ENCODE assay signal across 1 cellular context in the genomic region with DNA sequence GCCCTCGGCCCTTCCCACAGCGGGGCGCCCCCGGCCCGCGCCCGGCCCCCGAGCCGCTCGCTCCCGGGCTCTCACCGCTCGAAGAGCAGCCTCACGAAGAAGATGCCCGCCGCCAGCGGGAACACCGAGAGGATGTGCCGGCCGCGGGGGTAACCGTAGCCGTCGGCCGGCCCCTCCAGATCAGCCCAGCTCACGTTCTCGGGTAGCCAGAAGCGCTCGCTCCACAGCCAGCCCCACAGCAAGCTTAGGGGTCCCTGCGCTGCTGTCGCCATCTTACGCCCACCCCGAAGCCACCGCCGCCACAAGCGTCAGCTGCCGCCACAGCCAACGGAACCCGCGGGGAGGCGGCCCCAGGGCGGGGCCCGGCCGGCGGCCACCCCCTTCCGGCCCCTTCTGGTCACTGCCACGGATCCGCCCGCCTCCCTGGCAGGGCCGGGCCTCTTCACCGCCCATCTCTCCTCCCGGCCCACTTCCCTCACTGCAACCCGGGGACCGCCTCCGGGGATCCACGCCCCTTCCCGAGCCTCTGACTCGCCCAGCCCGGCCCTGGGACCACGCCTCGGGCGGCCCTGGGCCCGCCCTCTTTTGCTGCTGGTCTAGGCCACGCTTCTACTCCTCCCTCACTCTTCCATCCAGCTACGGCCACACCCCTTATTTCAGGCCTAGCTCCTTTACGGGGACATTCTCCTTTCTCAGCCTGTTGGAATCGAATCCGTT.
TF ChIP-seq lines count a peak whose summit lies in the region.

A gene with protein sequence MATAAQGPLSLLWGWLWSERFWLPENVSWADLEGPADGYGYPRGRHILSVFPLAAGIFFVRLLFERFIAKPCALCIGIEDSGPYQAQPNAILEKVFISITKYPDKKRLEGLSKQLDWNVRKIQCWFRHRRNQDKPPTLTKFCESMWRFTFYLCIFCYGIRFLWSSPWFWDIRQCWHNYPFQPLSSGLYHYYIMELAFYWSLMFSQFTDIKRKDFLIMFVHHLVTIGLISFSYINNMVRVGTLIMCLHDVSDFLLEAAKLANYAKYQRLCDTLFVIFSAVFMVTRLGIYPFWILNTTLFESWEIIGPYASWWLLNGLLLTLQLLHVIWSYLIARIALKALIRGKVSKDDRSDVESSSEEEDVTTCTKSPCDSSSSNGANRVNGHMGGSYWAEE (minus strand): TSS at position 344 of the 717 bp plus-strand sequence. CDS start 72 bp downstream, at position 272.

TF ChIP-seq in HepG2, 621 proteins besides CTCF, POLR2A, EP300 and RAD21 (continued from another document and continues in another):
- TF ChIP-seq, protein P1, sequence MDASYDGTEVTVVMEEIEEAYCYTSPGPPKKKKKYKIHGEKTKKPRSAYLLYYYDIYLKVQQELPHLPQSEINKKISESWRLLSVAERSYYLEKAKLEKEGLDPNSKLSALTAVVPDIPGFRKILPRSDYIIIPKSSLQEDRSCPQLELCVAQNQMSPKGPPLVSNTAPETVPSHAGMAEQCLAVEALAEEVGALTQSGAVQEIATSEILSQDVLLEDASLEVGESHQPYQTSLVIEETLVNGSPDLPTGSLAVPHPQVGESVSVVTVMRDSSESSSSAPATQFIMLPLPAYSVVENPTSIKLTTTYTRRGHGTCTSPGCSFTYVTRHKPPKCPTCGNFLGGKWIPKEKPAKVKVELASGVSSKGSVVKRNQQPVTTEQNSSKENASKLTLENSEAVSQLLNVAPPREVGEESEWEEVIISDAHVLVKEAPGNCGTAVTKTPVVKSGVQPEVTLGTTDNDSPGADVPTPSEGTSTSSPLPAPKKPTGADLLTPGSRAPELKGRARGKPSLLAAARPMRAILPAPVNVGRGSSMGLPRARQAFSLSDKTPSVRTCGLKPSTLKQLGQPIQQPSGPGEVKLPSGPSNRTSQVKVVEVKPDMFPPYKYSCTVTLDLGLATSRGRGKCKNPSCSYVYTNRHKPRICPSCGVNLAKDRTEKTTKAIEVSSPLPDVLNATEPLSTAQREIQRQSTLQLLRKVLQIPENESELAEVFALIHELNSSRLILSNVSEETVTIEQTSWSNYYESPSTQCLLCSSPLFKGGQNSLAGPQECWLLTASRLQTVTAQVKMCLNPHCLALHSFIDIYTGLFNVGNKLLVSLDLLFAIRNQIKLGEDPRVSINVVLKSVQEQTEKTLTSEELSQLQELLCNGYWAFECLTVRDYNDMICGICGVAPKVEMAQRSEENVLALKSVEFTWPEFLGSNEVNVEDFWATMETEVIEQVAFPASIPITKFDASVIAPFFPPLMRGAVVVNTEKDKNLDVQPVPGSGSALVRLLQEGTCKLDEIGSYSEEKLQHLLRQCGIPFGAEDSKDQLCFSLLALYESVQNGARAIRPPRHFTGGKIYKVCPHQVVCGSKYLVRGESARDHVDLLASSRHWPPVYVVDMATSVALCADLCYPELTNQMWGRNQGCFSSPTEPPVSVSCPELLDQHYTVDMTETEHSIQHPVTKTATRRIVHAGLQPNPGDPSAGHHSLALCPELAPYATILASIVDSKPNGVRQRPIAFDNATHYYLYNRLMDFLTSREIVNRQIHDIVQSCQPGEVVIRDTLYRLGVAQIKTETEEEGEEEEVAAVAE (CRISPR knock-in tag; IDR thresholded peaks at IDR 0.05; ENCODE audit: borderline replicate concordance), result 0 out of 2 replicates have a peak, but pooled peaks have one; percentile 14
- TF ChIP-seq ZNF567 (CRISPR knock-in tag; IDR thresholded peaks at IDR 0.05; ENCODE audit: borderline replicate concordance), result no peak
- TF ChIP-seq ZNF556 (CRISPR knock-in tag; IDR thresholded peaks at IDR 0.05; ENCODE audit: borderline replicate concordance), result no peak
- peak; percentile 9; the same call in 1 of the 2 replicates for TF ChIP-seq TARDBP (CRISPR knock-in tag; IDR thresholded peaks at IDR 0.05)
- TF ChIP-seq, protein P2, sequence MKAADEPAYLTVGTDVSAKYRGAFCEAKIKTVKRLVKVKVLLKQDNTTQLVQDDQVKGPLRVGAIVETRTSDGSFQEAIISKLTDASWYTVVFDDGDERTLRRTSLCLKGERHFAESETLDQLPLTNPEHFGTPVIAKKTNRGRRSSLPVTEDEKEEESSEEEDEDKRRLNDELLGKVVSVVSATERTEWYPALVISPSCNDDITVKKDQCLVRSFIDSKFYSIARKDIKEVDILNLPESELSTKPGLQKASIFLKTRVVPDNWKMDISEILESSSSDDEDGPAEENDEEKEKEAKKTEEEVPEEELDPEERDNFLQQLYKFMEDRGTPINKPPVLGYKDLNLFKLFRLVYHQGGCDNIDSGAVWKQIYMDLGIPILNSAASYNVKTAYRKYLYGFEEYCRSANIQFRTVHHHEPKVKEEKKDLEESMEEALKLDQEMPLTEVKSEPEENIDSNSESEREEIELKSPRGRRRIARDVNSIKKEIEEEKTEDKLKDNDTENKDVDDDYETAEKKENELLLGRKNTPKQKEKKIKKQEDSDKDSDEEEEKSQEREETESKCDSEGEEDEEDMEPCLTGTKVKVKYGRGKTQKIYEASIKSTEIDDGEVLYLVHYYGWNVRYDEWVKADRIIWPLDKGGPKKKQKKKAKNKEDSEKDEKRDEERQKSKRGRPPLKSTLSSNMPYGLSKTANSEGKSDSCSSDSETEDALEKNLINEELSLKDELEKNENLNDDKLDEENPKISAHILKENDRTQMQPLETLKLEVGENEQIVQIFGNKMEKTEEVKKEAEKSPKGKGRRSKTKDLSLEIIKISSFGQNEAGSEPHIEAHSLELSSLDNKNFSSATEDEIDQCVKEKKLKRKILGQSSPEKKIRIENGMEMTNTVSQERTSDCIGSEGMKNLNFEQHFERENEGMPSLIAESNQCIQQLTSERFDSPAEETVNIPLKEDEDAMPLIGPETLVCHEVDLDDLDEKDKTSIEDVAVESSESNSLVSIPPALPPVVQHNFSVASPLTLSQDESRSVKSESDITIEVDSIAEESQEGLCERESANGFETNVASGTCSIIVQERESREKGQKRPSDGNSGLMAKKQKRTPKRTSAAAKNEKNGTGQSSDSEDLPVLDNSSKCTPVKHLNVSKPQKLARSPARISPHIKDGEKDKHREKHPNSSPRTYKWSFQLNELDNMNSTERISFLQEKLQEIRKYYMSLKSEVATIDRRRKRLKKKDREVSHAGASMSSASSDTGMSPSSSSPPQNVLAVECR (CRISPR knock-in tag; IDR thresholded peaks at IDR 0.05; ENCODE audit: borderline replicate concordance), result peak; percentile 67; the same call in 1 of the 2 replicates
- TF ChIP-seq, protein P3, sequence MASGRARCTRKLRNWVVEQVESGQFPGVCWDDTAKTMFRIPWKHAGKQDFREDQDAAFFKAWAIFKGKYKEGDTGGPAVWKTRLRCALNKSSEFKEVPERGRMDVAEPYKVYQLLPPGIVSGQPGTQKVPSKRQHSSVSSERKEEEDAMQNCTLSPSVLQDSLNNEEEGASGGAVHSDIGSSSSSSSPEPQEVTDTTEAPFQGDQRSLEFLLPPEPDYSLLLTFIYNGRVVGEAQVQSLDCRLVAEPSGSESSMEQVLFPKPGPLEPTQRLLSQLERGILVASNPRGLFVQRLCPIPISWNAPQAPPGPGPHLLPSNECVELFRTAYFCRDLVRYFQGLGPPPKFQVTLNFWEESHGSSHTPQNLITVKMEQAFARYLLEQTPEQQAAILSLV (CRISPR knock-in tag; IDR thresholded peaks at IDR 0.05; ENCODE audit: borderline replicate concordance), result no peak
- no peak for TF ChIP-seq ZNF382 (CRISPR knock-in tag; IDR thresholded peaks at IDR 0.05; ENCODE audit: borderline replicate concordance)
- TF ChIP-seq, protein P4, sequence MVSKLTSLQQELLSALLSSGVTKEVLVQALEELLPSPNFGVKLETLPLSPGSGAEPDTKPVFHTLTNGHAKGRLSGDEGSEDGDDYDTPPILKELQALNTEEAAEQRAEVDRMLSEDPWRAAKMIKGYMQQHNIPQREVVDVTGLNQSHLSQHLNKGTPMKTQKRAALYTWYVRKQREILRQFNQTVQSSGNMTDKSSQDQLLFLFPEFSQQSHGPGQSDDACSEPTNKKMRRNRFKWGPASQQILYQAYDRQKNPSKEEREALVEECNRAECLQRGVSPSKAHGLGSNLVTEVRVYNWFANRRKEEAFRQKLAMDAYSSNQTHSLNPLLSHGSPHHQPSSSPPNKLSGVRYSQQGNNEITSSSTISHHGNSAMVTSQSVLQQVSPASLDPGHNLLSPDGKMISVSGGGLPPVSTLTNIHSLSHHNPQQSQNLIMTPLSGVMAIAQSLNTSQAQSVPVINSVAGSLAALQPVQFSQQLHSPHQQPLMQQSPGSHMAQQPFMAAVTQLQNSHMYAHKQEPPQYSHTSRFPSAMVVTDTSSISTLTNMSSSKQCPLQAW (CRISPR knock-in tag; IDR thresholded peaks at IDR 0.05), result no peak
- no peak for TF ChIP-seq ZBTB8A (CRISPR knock-in tag; IDR thresholded peaks at IDR 0.05; ENCODE audit: borderline replicate concordance, low read depth)
- TF ChIP-seq, protein P5, sequence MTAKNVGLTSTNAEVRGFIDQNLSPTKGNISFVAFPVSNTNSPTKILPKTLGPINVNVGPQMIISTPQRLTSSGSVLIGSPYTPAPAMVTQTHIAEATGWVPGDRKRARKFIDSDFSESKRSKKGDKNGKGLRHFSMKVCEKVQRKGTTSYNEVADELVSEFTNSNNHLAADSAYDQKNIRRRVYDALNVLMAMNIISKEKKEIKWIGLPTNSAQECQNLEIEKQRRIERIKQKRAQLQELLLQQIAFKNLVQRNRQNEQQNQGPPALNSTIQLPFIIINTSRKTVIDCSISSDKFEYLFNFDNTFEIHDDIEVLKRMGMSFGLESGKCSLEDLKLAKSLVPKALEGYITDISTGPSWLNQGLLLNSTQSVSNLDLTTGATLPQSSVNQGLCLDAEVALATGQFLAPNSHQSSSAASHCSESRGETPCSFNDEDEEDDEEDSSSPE (CRISPR knock-in tag; IDR thresholded peaks at IDR 0.05), result peak; percentile 68; the same call in 1 of the 2 replicates
- TF ChIP-seq MAFG (CRISPR knock-in tag; IDR thresholded peaks at IDR 0.05), result no peak
- TF ChIP-seq, protein P6, sequence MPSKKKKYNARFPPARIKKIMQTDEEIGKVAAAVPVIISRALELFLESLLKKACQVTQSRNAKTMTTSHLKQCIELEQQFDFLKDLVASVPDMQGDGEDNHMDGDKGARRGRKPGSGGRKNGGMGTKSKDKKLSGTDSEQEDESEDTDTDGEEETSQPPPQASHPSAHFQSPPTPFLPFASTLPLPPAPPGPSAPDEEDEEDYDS (CRISPR knock-in tag; IDR thresholded peaks at IDR 0.05), result peak; percentile 80; the same call in 1 of the 2 replicates
- no peak for TF ChIP-seq CBX2 (IDR thresholded peaks at IDR 0.05; ENCODE audit: low read depth, low read length)
- no peak for TF ChIP-seq CBX2 (CRISPR knock-in tag; IDR thresholded peaks at IDR 0.05; ENCODE audit: low read depth)
- TF ChIP-seq, protein P7, sequence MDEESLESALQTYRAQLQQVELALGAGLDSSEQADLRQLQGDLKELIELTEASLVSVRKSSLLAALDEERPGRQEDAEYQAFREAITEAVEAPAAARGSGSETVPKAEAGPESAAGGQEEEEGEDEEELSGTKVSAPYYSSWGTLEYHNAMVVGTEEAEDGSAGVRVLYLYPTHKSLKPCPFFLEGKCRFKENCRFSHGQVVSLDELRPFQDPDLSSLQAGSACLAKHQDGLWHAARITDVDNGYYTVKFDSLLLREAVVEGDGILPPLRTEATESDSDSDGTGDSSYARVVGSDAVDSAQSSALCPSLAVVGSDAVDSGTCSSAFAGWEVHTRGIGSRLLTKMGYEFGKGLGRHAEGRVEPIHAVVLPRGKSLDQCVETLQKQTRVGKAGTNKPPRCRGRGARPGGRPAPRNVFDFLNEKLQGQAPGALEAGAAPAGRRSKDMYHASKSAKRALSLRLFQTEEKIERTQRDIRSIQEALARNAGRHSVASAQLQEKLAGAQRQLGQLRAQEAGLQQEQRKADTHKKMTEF (CRISPR knock-in tag; IDR thresholded peaks at IDR 0.05), result peak; percentile 71
- no peak for TF ChIP-seq ZEB1 (IDR thresholded peaks at IDR 0.05; ENCODE audit: insufficient replicate concordance, low read depth)
- no peak for TF ChIP-seq ZNF543 (CRISPR knock-in tag; IDR thresholded peaks at IDR 0.05)
- TF ChIP-seq STAT5B (CRISPR knock-in tag; IDR thresholded peaks at IDR 0.05), result no peak
- TF ChIP-seq PHF21A (CRISPR knock-in tag; IDR thresholded peaks at IDR 0.05), result no peak
- TF ChIP-seq U2AF1 (optimal IDR thresholded peaks at IDR 0.05; ENCODE audit: low read depth, low read length), result no peak
- no peak for TF ChIP-seq ZSCAN20 (CRISPR knock-in tag; IDR thresholded peaks at IDR 0.05; ENCODE audit: borderline replicate concordance)
- TF ChIP-seq, protein P8, sequence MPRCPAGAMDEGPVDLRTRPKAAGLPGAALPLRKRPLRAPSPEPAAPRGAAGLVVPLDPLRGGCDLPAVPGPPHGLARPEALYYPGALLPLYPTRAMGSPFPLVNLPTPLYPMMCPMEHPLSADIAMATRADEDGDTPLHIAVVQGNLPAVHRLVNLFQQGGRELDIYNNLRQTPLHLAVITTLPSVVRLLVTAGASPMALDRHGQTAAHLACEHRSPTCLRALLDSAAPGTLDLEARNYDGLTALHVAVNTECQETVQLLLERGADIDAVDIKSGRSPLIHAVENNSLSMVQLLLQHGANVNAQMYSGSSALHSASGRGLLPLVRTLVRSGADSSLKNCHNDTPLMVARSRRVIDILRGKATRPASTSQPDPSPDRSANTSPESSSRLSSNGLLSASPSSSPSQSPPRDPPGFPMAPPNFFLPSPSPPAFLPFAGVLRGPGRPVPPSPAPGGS (CRISPR knock-in tag; IDR thresholded peaks at IDR 0.05), result no peak
- peak; percentile 48; the same call in 1 of the 2 replicates for TF ChIP-seq ZSCAN31 (CRISPR knock-in tag; IDR thresholded peaks at IDR 0.05; ENCODE audit: low read depth)
- no peak for TF ChIP-seq ZKSCAN5 (CRISPR knock-in tag; IDR thresholded peaks at IDR 0.05)
- TF ChIP-seq ZNF558 (CRISPR knock-in tag; IDR thresholded peaks at IDR 0.05; ENCODE audit: borderline replicate concordance), result no peak
- no peak for TF ChIP-seq JUN (CRISPR knock-in tag; IDR thresholded peaks at IDR 0.05)
- no peak for TF ChIP-seq PPARG (CRISPR knock-in tag; conservative IDR thresholded peaks at IDR 0.05)
- TF ChIP-seq RFXAP (CRISPR knock-in tag; IDR thresholded peaks at IDR 0.05; ENCODE audit: borderline replicate concordance), result no peak
- TF ChIP-seq, protein P9, sequence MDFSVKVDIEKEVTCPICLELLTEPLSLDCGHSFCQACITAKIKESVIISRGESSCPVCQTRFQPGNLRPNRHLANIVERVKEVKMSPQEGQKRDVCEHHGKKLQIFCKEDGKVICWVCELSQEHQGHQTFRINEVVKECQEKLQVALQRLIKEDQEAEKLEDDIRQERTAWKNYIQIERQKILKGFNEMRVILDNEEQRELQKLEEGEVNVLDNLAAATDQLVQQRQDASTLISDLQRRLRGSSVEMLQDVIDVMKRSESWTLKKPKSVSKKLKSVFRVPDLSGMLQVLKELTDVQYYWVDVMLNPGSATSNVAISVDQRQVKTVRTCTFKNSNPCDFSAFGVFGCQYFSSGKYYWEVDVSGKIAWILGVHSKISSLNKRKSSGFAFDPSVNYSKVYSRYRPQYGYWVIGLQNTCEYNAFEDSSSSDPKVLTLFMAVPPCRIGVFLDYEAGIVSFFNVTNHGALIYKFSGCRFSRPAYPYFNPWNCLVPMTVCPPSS (IDR thresholded peaks at IDR 0.05), result no peak
- 0 out of 2 replicates have a peak, but pooled peaks have one; percentile 7 for TF ChIP-seq BORCS8-MEF2B (CRISPR knock-in tag; IDR thresholded peaks at IDR 0.05)
- TF ChIP-seq ARNTL (CRISPR knock-in tag; IDR thresholded peaks at IDR 0.05), result no peak
- no peak for TF ChIP-seq REL (CRISPR knock-in tag; conservative IDR thresholded peaks at IDR 0.05)
- TF ChIP-seq WIZ (CRISPR knock-in tag; IDR thresholded peaks at IDR 0.05), result no peak
- no peak for TF ChIP-seq TAF15 (IDR thresholded peaks at IDR 0.05; ENCODE audit: low read depth, low read length, poor library complexity, severe bottlenecking)
- TF ChIP-seq RFX1 (IDR thresholded peaks at IDR 0.05), result no peak
- peak; percentile 15 for TF ChIP-seq ZNF883 (CRISPR knock-in tag; IDR thresholded peaks at IDR 0.05; ENCODE audit: not compliant biosample characterization)
- no peak for TF ChIP-seq SIN3B (IDR thresholded peaks at IDR 0.05; ENCODE audit: low read length)
- no peak; the same call in 1 of the 2 replicates for TF ChIP-seq ZNF768 (CRISPR knock-in tag; IDR thresholded peaks at IDR 0.05)
- TF ChIP-seq TEAD3 (CRISPR knock-in tag; optimal IDR thresholded peaks at IDR 0.05; ENCODE audit: borderline replicate concordance), result no peak
- TF ChIP-seq ARHGAP35 (CRISPR knock-in tag; IDR thresholded peaks at IDR 0.05; ENCODE audit: borderline replicate concordance), result peak; percentile 34; the same call in 1 of the 2 replicates
- no peak for TF ChIP-seq ZNF616 (CRISPR knock-in tag; IDR thresholded peaks at IDR 0.05; ENCODE audit: low read depth)
